In genomic region chr9:36137392-36138004, GRCh38 we compare ENCODE assay signal across 8 cellular contexts. TPM values are rescaled to one million over a fixed set of nuclear protein-coding genes. Genes with fewer than 3 reads are reported as not detected.
A peak's percentile ranks its signal among the peaks of the same experiment; 100 is the strongest.
DNase-seq lines count a peak whose midpoint lies in the region; ATAC-seq and TF ChIP-seq lines count a peak whose summit lies in the region.

No MANE protein-coding gene starts in this region.

- peak overlapping the region; percentile 56 for H4K91ac ChIP-seq in mesenchymal stem cell (ENCODE audit: low read length)

- H3K4me1 ChIP-seq in breast epithelium = peaks cover 0 to 15% of the 10 kb centered on the region in 2 donors
- H3K4me1 ChIP-seq in mesenchymal stem cell (ENCODE audit: control insufficient read depth, insufficient read depth, low read depth, low read length) = peaks cover 29% of the 10 kb centered on the region
- peaks cover 39% of the 10 kb centered on the region for H3K4me1 ChIP-seq in upper lobe of right lung

- H3K79me1 ChIP-seq in mesenchymal stem cell (replicated peaks; ENCODE audit: low read length, poor library complexity, severe bottlenecking) = peaks cover 27% of the 10 kb centered on the region

- peak overlapping the region; percentile 6 for H2BK15ac ChIP-seq in mesenchymal stem cell (ENCODE audit: low read depth, poor library complexity, severe bottlenecking)

- H3K4me3 ChIP-seq in breast epithelium = peak overlapping the region; percentile 77 to 87 (median 83)
- peak overlapping the region; percentile 71 to 85 for H3K4me3 ChIP-seq in mesenchymal stem cell (ENCODE audit: insufficient read depth in 1 of 2, low read depth in 1 of 2, low read length in 2 of 2)
- peak overlapping the region; percentile 83 for H3K4me3 ChIP-seq in upper lobe of right lung

- ATAC-seq in Right ventricle myocardium inferior = peak; percentile 4
- ATAC-seq in upper lobe of right lung = peak; percentile 5
- ATAC-seq in HG03280 (IDR thresholded peaks at IDR 0.05; ENCODE audit: unreplicated experiment) = no peak
- ATAC-seq in HG03469 (IDR thresholded peaks at IDR 0.05; ENCODE audit: unreplicated experiment) = no peak
- no peak for ATAC-seq in GM18868 (IDR thresholded peaks at IDR 0.05; ENCODE audit: unreplicated experiment)

- peak overlapping the region; percentile 88 for H3K9ac ChIP-seq in mesenchymal stem cell (ENCODE audit: low read length)

- H3K9me3 ChIP-seq in breast epithelium = no peaks in the 10 kb centered on the region
- no peaks in the 10 kb centered on the region for H3K9me3 ChIP-seq in mesenchymal stem cell (ENCODE audit: control insufficient read depth, low read length)
- no peaks in the 10 kb centered on the region for H3K9me3 ChIP-seq in upper lobe of right lung

- no peak overlapping the region for H2BK5ac ChIP-seq in mesenchymal stem cell (ENCODE audit: low read depth, low read length, poor library complexity, severe bottlenecking)

- intact Hi-C loops in Right ventricle myocardium inferior (cut with DNase I) = no loop called here
- intact Hi-C loops in cardiac septum (cut with DNase I) = no loop called here
- intact Hi-C loops in breast epithelium (cut with DNase I; ENCODE audit: low total_unique reads) = no loop called here
- intact Hi-C loops in upper lobe of right lung (cut with DNase I) = no loop called here

- WGBS in mesenchymal stem cell = 29% methylated on average over 12 of the region's 12 CpGs

- H3K36me3 ChIP-seq in breast epithelium (no peaks in the 10 kb centered on the region), mesenchymal stem cell (ENCODE audit: control insufficient read depth in 1 of 2, insufficient read depth in 2 of 2, low read depth in 1 of 2, low read length in 2 of 2) (peaks cover 0 to 8% of the 10 kb centered on the region in 2 experiments), upper lobe of right lung (no peaks in the 10 kb centered on the region)

- no peak overlapping the region for H4K8ac ChIP-seq in mesenchymal stem cell (ENCODE audit: low read length)

- H2AFZ ChIP-seq in mesenchymal stem cell (ENCODE audit: low read depth, low read length) = peak overlapping the region; percentile 55

- peak overlapping the region; percentile 55 to 64 for H3K27ac ChIP-seq in breast epithelium
- H3K27ac ChIP-seq in mesenchymal stem cell (ENCODE audit: low read length, poor library complexity, severe bottlenecking) = no peak overlapping the region
- H3K27ac ChIP-seq in upper lobe of right lung = peak overlapping the region; percentile 79

- H2AK5ac ChIP-seq in mesenchymal stem cell (ENCODE audit: low read length, severe bottlenecking) = no peak overlapping the region

- H3K27me3 ChIP-seq in breast epithelium (no peaks in the 10 kb centered on the region), mesenchymal stem cell (ENCODE audit: control insufficient read depth in 1 of 2, insufficient read depth in 1 of 2, low read length in 2 of 2) (peaks cover 0 to 5% of the 10 kb centered on the region in 2 experiments), upper lobe of right lung (no peaks in the 10 kb centered on the region)

- peak overlapping the region; percentile 93 for H3K4me2 ChIP-seq in mesenchymal stem cell (ENCODE audit: low read length, poor library complexity, severe bottlenecking)

- H2BK12ac ChIP-seq in mesenchymal stem cell (ENCODE audit: low read length in 2 of 2) = peak overlapping the region in 1 of 2 experiments; percentile 88

- DNase-seq in Right ventricle myocardium inferior (ENCODE audit: missing footprints) (peak; percentile 79), cardiac septum (ENCODE audit: low spot score) (no peak), breast epithelium (ENCODE audit: low spot score in 2 of 2) (no peak), mesenchymal stem cell (peak; percentile 59), upper lobe of right lung (no peak)

- no peak for TF ChIP-seq POLR2A in breast epithelium (IDR thresholded peaks at IDR 0.05)

- TF ChIP-seq CTCF in breast epithelium (IDR thresholded peaks at IDR 0.05) (no peak), upper lobe of right lung (IDR thresholded peaks at IDR 0.05) (no peak)

- no peak overlapping the region for H2BK120ac ChIP-seq in mesenchymal stem cell (ENCODE audit: low read depth, low read length)

- H3K4ac ChIP-seq in mesenchymal stem cell (ENCODE audit: low read depth in 1 of 2, low read length in 2 of 2) = peak overlapping the region in 1 of 2 experiments; percentile 66

- H3K23ac ChIP-seq in mesenchymal stem cell (ENCODE audit: low read length in 2 of 2) = peak overlapping the region in 1 of 2 experiments; percentile 5

- peak overlapping the region in 1 of 2 experiments; percentile 83 for H3K18ac ChIP-seq in mesenchymal stem cell (ENCODE audit: low read depth in 1 of 2, low read length in 2 of 2)

- peak overlapping the region in 1 of 2 experiments; percentile 63 for H3K14ac ChIP-seq in mesenchymal stem cell (ENCODE audit: low read length in 2 of 2)

RNA-seq across cellular contexts. Expression of gene GLIPR2, which starts 1.0 kb away (rescaled TPM):
- total RNA-seq in Right ventricle myocardium inferior (8.9 TPM), cardiac septum (6.6 TPM), breast epithelium (10 to 100 TPM; 16.5 to 57.4 (median 26.9) TPM), upper lobe of right lung (64.9 TPM)
- polyA plus RNA-seq in mesenchymal stem cell (2013, experiment 1 of 2) = 36.0 TPM
- 35.7 TPM for polyA plus RNA-seq in mesenchymal stem cell (2013, experiment 2 of 2)

RNA-seq across cellular contexts. Expression of gene CCIN, which starts 31.7 kb away (rescaled TPM):
- not detected for total RNA-seq in Right ventricle myocardium inferior
- total RNA-seq in cardiac septum = 0.16 TPM
- under 1 TPM in 1 of 3 donors, not detected in 2; 0.80 TPM for total RNA-seq in breast epithelium
- polyA plus RNA-seq in mesenchymal stem cell (2013, experiment 1 of 2) = 0.01 TPM
- 0.04 TPM for polyA plus RNA-seq in mesenchymal stem cell (2013, experiment 2 of 2)
- not detected for total RNA-seq in upper lobe of right lung

RNA-seq across cellular contexts. Expression of gene CLTA, which starts 53.2 kb away (rescaled TPM):
- 69.4 TPM for total RNA-seq in Right ventricle myocardium inferior
- total RNA-seq in cardiac septum = 58.3 TPM
- 100 to 1,000 TPM; 177 to 202 (median 178) TPM for total RNA-seq in breast epithelium
- 420 TPM for polyA plus RNA-seq in mesenchymal stem cell (2013, experiment 1 of 2)
- polyA plus RNA-seq in mesenchymal stem cell (2013, experiment 2 of 2) = 415 TPM
- total RNA-seq in upper lobe of right lung = 163 TPM

Comparison
In these comparisons a context has a peak if more than half of its experiments do, and no peak if none do; other contexts are left out.
1. DNase-seq: peak in Right ventricle myocardium inferior (single experiment) and mesenchymal stem cell (single experiment); none in cardiac septum (single experiment), breast epithelium (0 of 2) and upper lobe of right lung (single experiment).
2. ATAC-seq: peak in Right ventricle myocardium inferior (single experiment) and upper lobe of right lung (single experiment); none in HG03280 (single experiment), HG03469 (single experiment) and GM18868 (single experiment).
3. Peak in every context shown above with its lines, with median percentiles within 50 percentile points of each other: H3K4me3 ChIP-seq.